22 cellular contexts compared by ENCODE assay signal in genomic region chr18:34594243-34594642, GRCh38.
DNase-seq lines count a peak whose midpoint lies in the region; ATAC-seq and TF ChIP-seq lines count a peak whose summit lies in the region.
"Had no signal": no experiment of that assay in that cellular context is flagged by ENCODE, and none has a peak within 500 bp of the region (broad histone marks: within the 10 kb centered on the region; RNA-seq: fewer than 3 reads in every experiment).

No MANE protein-coding gene starts in this region.

- no peak overlapping the region for H3K9ac ChIP-seq in rectal smooth muscle tissue (ENCODE audit: low read length)
- H3K9ac ChIP-seq: BLaER1 treated with 17β-estradiol and CSF1 and Interleukin-3, amounts not matched to agents 10 nM and 100 nM had no signal

- intact Hi-C loops in heart left ventricle (cut with DNase I), result loop anchor here in 6 of 10 donors (5.0 to 10.0 kb wide), 8 partner anchors 63 to 201 kb away; no protein-coding TSS in a partner anchor
- intact Hi-C loops in Right ventricle myocardium inferior (cut with DNase I), result loop anchor here (2.0 to 5.0 kb wide), 4 partner anchors 48 to 193 kb away; no protein-coding TSS in a partner anchor
- intact Hi-C loops in lower lobe of right lung (cut with DNase I), result no loop called here

- no peak for TF ChIP-seq CTCF in heart left ventricle (IDR thresholded peaks at IDR 0.05)
- TF ChIP-seq CTCF in lower lobe of right lung (IDR thresholded peaks at IDR 0.05), result no peak
- TF ChIP-seq CTCF in chondrocyte (IDR thresholded peaks at IDR 0.05), result no peak

- H3K36me3 ChIP-seq in heart left ventricle (no peaks in the 10 kb centered on the region), lower lobe of right lung (no peaks in the 10 kb centered on the region), rectal smooth muscle tissue (ENCODE audit: control insufficient read depth, insufficient read depth, low read length) (no peaks in the 10 kb centered on the region)
- H3K36me3 ChIP-seq: BLaER1 treated with 17β-estradiol and CSF1 and Interleukin-3, amounts not matched to agents 10 nM and 100 nM; suprapubic skin had no signal

- no peaks in the 10 kb centered on the region for H3K27me3 ChIP-seq in heart left ventricle
- H3K27me3 ChIP-seq in lower lobe of right lung (ENCODE audit: low read depth), result no peaks in the 10 kb centered on the region
- H3K27me3 ChIP-seq in rectal smooth muscle tissue (ENCODE audit: control insufficient read depth, insufficient read depth, low read length), result no peaks in the 10 kb centered on the region
- H3K27me3 ChIP-seq: BLaER1 treated with 17β-estradiol and CSF1 and Interleukin-3, amounts not matched to agents 10 nM and 100 nM; suprapubic skin had no signal

- H3K9me3 ChIP-seq in heart left ventricle (no peaks in the 10 kb centered on the region), lower lobe of right lung (no peaks in the 10 kb centered on the region)
- H3K9me3 ChIP-seq: BLaER1 treated with 17β-estradiol and CSF1 and Interleukin-3, amounts not matched to agents 10 nM and 100 nM; suprapubic skin had no signal

- H3K4me1 ChIP-seq in heart left ventricle (peaks cover 0 to 37% (median 6%) of the 10 kb centered on the region in 12 donors), lower lobe of right lung (no peaks in the 10 kb centered on the region), rectal smooth muscle tissue (ENCODE audit: control insufficient read depth, insufficient read depth, low read length) (peaks cover 3% of the 10 kb centered on the region)
- H3K4me1 ChIP-seq: BLaER1 treated with 17β-estradiol and CSF1 and Interleukin-3, amounts not matched to agents 10 nM and 100 nM had no signal

- no peak overlapping the region for H3K4me3 Mint-ChIP-seq in chondrocyte (ENCODE audit: unreplicated experiment)
- H3K4me3 Mint-ChIP-seq: immature natural killer cell had no signal

- peaks cover 40% of the 10 kb centered on the region for H3K4me1 Mint-ChIP-seq in chondrocyte (ENCODE audit: low read depth)
- H3K4me1 Mint-ChIP-seq: immature natural killer cell had no signal

- no peaks in the 10 kb centered on the region for H3K36me3 Mint-ChIP-seq in chondrocyte (ENCODE audit: low read depth)
- H3K36me3 Mint-ChIP-seq: immature natural killer cell had no signal

- no peak for TF ChIP-seq POLR2A in heart left ventricle (IDR thresholded peaks at IDR 0.05)

- H3K27me3 Mint-ChIP-seq in chondrocyte (ENCODE audit: low read depth), result no peaks in the 10 kb centered on the region

- no peak for DNase-seq in heart left ventricle
- no peak for DNase-seq in Right ventricle myocardium inferior (ENCODE audit: missing footprints)
- no peak for DNase-seq in lower lobe of right lung
- no peak for DNase-seq in GM19238 (ENCODE audit: insufficient read length, low spot score)
- no peak for DNase-seq in chondrocyte (ENCODE audit: low spot score)
- DNase-seq in EL, result no peak
- DNase-seq: activated CD4-positive, alpha-beta T cell treated with anti-CD3 and anti-CD28 coated beads, Interleukin-2, amount 50 U/mL, for 1 hour; activated gamma-delta T cell treated with Interleukin-2 at 50 U/mL for 16 hours; amygdala; immature natural killer cell; Karpas-422; mammary epithelial cell; NCI-H1092 treated with DMSO at 0.1 percent for 48 hours; NCI-H524 treated with DMSO at 0.1 percent for 48 hours; occipital lobe; SHP77; stimulated activated CD4-positive, alpha-beta T cell treated with anti-CD3 and anti-CD28 coated beads, Interleukin-4, amount 100 ng/mL, for 24 hours; T-helper 1 cell had no signal

- H3K4me3 ChIP-seq in heart left ventricle (peak overlapping the region in 11 of 12 donors; percentile 26 to 57 (median 48)), lower lobe of right lung (peak overlapping the region; percentile 27), rectal smooth muscle tissue (ENCODE audit: low read length) (peak overlapping the region; percentile 22)
- H3K4me3 ChIP-seq: BLaER1 treated with 17β-estradiol and CSF1 and Interleukin-3, amounts not matched to agents 10 nM and 100 nM; suprapubic skin had no signal

- 50 to 54% (median 54%) methylated on average over 2 of the region's 2 CpGs for WGBS in heart left ventricle, 4 donors

- no peaks in the 10 kb centered on the region for H3K9me3 Mint-ChIP-seq in chondrocyte (ENCODE audit: low read depth)

- H3K27ac ChIP-seq in heart left ventricle (peak overlapping the region; percentile 9 to 86 (median 76)), lower lobe of right lung (peak overlapping the region; percentile 59), rectal smooth muscle tissue (ENCODE audit: low read depth, low read length) (peak overlapping the region; percentile 86)
- H3K27ac ChIP-seq: BLaER1 treated with 17β-estradiol and CSF1 and Interleukin-3, amounts not matched to agents 10 nM and 100 nM; suprapubic skin had no signal

- ATAC-seq in heart left ventricle, result peak in 1 of 4 donors; percentile 15
- ATAC-seq in Right ventricle myocardium inferior, result no peak
- ATAC-seq in lower lobe of right lung, result no peak
- no peak for ATAC-seq in GM18517 (IDR thresholded peaks at IDR 0.05; ENCODE audit: unreplicated experiment)

- no peak overlapping the region for H3K27ac Mint-ChIP-seq in chondrocyte (ENCODE audit: unreplicated experiment)
- H3K27ac Mint-ChIP-seq: immature natural killer cell had no signal
